9 cellular contexts compared by ENCODE assay signal in the genomic region with DNA sequence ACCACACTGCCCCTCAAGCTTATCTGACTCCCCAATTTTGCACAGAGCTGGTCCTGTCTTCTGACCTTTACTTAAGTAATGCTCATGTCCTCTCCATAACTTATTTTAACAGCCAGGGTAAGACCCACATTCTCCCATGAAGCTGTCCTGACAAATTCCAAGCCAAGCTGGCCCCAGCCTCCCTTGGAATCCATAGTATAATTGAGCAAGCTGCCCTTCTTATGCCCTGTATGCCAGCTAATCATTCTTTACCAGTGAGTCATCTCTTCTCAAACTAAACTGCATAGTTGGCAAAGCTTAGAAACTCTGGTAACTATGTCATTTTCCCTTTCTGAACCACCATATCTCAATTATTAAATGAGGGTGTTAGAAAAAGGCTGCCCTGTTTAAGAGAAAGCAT.
DNase-seq lines count a peak whose midpoint lies in the region; ATAC-seq and TF ChIP-seq lines count a peak whose summit lies in the region.
"Had no signal": no experiment of that assay in that cellular context is flagged by ENCODE, and none has a peak within 500 bp of the region (broad histone marks: within the 10 kb centered on the region; RNA-seq: fewer than 3 reads in every experiment).

No MANE protein-coding gene starts in this region.

- no peaks in the 10 kb centered on the region for H3K36me3 ChIP-seq in A673 (ENCODE audit: insufficient read depth, low read length, poor library complexity, severe bottlenecking)
- H3K36me3 ChIP-seq in right lobe of liver: no peaks in the 10 kb centered on the region

- no TSS peak for BruUV-seq in A673 (replicated peaks; lab: Mats Ljungman, UMichigan)

- no peaks in the 10 kb centered on the region for H3K27me3 ChIP-seq in A673 (replicated peaks; ENCODE audit: insufficient read depth, low read depth, low read length, poor library complexity)
- H3K27me3 ChIP-seq in right lobe of liver: no peaks in the 10 kb centered on the region

- no peak overlapping the region for H3K4me3 ChIP-seq in A673 (ENCODE audit: low read depth, low read length, poor library complexity, severe bottlenecking)
- no peak overlapping the region for H3K4me3 ChIP-seq in right lobe of liver

- POLR2A ChIA-PET in A673 (lab: Charles Lee; ENCODE audit: low non-redundant PET): no interaction called here

- no peak for TF ChIP-seq CTCF in A673 (conservative IDR thresholded peaks at IDR 0.05; ENCODE audit: low read depth, low read length)
- TF ChIP-seq CTCF in right lobe of liver (IDR thresholded peaks at IDR 0.05): no peak

- DNase-seq in A673 (ENCODE audit: low spot score) (peak; percentile 63), NCI-H2196 (lab: John Stamatoyannopoulos, UW; ENCODE audit: unreplicated experiment) (peak; percentile 31), dedifferentiated amniotic fluid mesenchymal stem cell (ENCODE audit: extremely low spot score) (peak; percentile 92), right lobe of liver (no peak), DMS79 treated with DMSO at 0.1 percent for 48 hours (lab: John Stamatoyannopoulos, UW) (no peak), COR-L47 (lab: John Stamatoyannopoulos, UW) (no peak)
- DNase-seq: NCI-H82 had no signal

- H3K4me1 ChIP-seq in A673 (ENCODE audit: insufficient read depth, low read length, poor library complexity, severe bottlenecking): no peaks in the 10 kb centered on the region
- peaks cover 0 to 22% (median 7%) of the 10 kb centered on the region in 4 donors for H3K4me1 ChIP-seq in right lobe of liver

- no peak overlapping the region for H3K27ac ChIP-seq in A673 (ENCODE audit: low read depth, low read length, poor library complexity, severe bottlenecking)
- no peak overlapping the region for H3K27ac ChIP-seq in right lobe of liver

- TF ChIP-seq POLR2A in right lobe of liver (IDR thresholded peaks at IDR 0.05): no peak

- peak; percentile 66 to 93 (median 82) for ATAC-seq in right lobe of liver
- ATAC-seq in GM19328 (IDR thresholded peaks at IDR 0.05; ENCODE audit: unreplicated experiment): no peak
- no peak for ATAC-seq in GM21423 (IDR thresholded peaks at IDR 0.05; ENCODE audit: unreplicated experiment)

- CTCF ChIA-PET in A673 (lab: Charles Lee): no interaction called here

- intact Hi-C loops in A673 (cut with micrococcal nuclease; ENCODE audit: unreplicated experiment) (no loop called here), right lobe of liver (cut with DNase I) (no loop called here)

- H3K9me3 ChIP-seq in A673 (ENCODE audit: low read depth, low read length, poor library complexity, severe bottlenecking) (no peaks in the 10 kb centered on the region), right lobe of liver (no peaks in the 10 kb centered on the region)

Comparison
In these comparisons a context has a peak if more than half of its experiments do, and no peak if none do; other contexts are left out.
1. DNase-seq: peak in A673 (single experiment), NCI-H2196 (single experiment) and dedifferentiated amniotic fluid mesenchymal stem cell (single experiment); none in right lobe of liver (0 of 3), DMS79 treated with DMSO at 0.1 percent for 48 hours (single experiment) and COR-L47 (single experiment).
2. ATAC-seq: peak in right lobe of liver (4 of 4); none in GM19328 (single experiment) and GM21423 (single experiment).